7 cellular contexts compared by ENCODE assay signal in genomic region chr18:55328301-55328700, GRCh38.
DNase-seq lines count a peak whose midpoint lies in the region; ATAC-seq and TF ChIP-seq lines count a peak whose summit lies in the region.

No MANE protein-coding gene starts in this region.

- H3K27ac ChIP-seq in GM23248 (peak overlapping the region; percentile 38), adrenal gland (peak overlapping the region in 3 of 5 donors; percentile 6 to 50 (median 44)), right cardiac atrium (ENCODE audit: low read length) (no peak overlapping the region), thyroid gland (peak overlapping the region; percentile 3 to 64 (median 59))

- H3K27ac Mint-ChIP-seq in activated T-helper 2 cell treated with anti-CD3 and anti-CD28 coated beads, Interferon-gamma antibody, Interleukin-2, Interleukin-4, amounts not matched to agents 10 μg/mL and 5 μg/mL and 100 μg/mL, durations not matched to agents 14 hours and 24 hours and 36 hours: no peak overlapping the region

- H3K4me3 ChIP-seq in GM23248 (no peak overlapping the region), adrenal gland (no peak overlapping the region), right cardiac atrium (ENCODE audit: low read length) (no peak overlapping the region), thyroid gland (replicated peaks in 1 of 3) (no peak overlapping the region)

- intact Hi-C loops in adrenal gland (cut with DNase I) (loop anchor here in 1 of 2 donors (10.0 kb wide), 1 partner anchor 94 kb away; no protein-coding TSS in a partner anchor), right cardiac atrium (cut with DNase I) (loop anchor here in 2 of 4 donors (10.0 kb wide), 2 partner anchors 76 to 94 kb away; no protein-coding TSS in a partner anchor), thyroid gland (cut with DNase I) (no loop called here)
- intact Hi-C loops in activated T-helper 2 cell treated with anti-CD3 and anti-CD28 coated beads, Interferon-gamma antibody, Interleukin-2, Interleukin-4, amounts not matched to agents 10 μg/mL and 5 μg/mL and 100 μg/mL, durations not matched to agents 14 hours and 24 hours and 36 hours (cut with micrococcal nuclease): no loop called here

- H2AFZ ChIP-seq in GM23248: peak overlapping the region; percentile 6; the same call in 1 of the 2 replicates

- no peaks in the 10 kb centered on the region for H3K9me2 ChIP-seq in GM23248 (ENCODE audit: insufficient read depth)

- H3K27me3 ChIP-seq in GM23248 (replicated peaks; ENCODE audit: insufficient read depth) (no peaks in the 10 kb centered on the region), adrenal gland (no peaks in the 10 kb centered on the region), right cardiac atrium (ENCODE audit: control insufficient read depth, insufficient read depth) (no peaks in the 10 kb centered on the region), thyroid gland (no peaks in the 10 kb centered on the region)

- peaks cover 30% of the 10 kb centered on the region for H3F3A ChIP-seq in GM23248 (ENCODE audit: insufficient read depth)

- DNase-seq in GM23248 (peak; percentile 56), adrenal gland (no peak), right cardiac atrium (no peak), thyroid gland (no peak), UCSD-AML1 (lab: John Stamatoyannopoulos, UW; ENCODE audit: unreplicated experiment) (no peak)
- DNase-seq in activated T-helper 2 cell treated with anti-CD3 and anti-CD28 coated beads, Interferon-gamma antibody, Interleukin-2, Interleukin-4, amounts not matched to agents 10 μg/mL and 5 μg/mL and 100 μg/mL, durations not matched to agents 14 hours and 24 hours and 36 hours (ENCODE audit: low spot score): no peak

- H3K9me3 Mint-ChIP-seq in activated T-helper 2 cell treated with anti-CD3 and anti-CD28 coated beads, Interferon-gamma antibody, Interleukin-2, Interleukin-4, amounts not matched to agents 10 μg/mL and 5 μg/mL and 100 μg/mL, durations not matched to agents 14 hours and 24 hours and 36 hours: no peaks in the 10 kb centered on the region

- H3K4me2 ChIP-seq in GM23248 (ENCODE audit: unreplicated experiment): peak overlapping the region; percentile 9

- H3K4me1 ChIP-seq in GM23248 (ENCODE audit: insufficient read depth) (peaks cover 15% of the 10 kb centered on the region), adrenal gland (replicated peaks in 1 of 2) (peaks cover 11 to 32% of the 10 kb centered on the region in 2 donors), right cardiac atrium (ENCODE audit: control insufficient read depth, insufficient read depth, low read length) (no peaks in the 10 kb centered on the region), thyroid gland (peaks cover 0 to 4% of the 10 kb centered on the region in 2 donors)

- no peaks in the 10 kb centered on the region for H4K20me1 ChIP-seq in GM23248 (ENCODE audit: insufficient read depth)

- H3K4me3 Mint-ChIP-seq in activated T-helper 2 cell treated with anti-CD3 and anti-CD28 coated beads, Interferon-gamma antibody, Interleukin-2, Interleukin-4, amounts not matched to agents 10 μg/mL and 5 μg/mL and 100 μg/mL, durations not matched to agents 14 hours and 24 hours and 36 hours (ENCODE audit: low read depth): no peak overlapping the region

- H3K36me3 ChIP-seq in GM23248 (ENCODE audit: low read depth): no peaks in the 10 kb centered on the region
- no peaks in the 10 kb centered on the region for H3K36me3 ChIP-seq in adrenal gland (replicated peaks in 1 of 2)
- H3K36me3 ChIP-seq in thyroid gland: no peaks in the 10 kb centered on the region

- no peak overlapping the region for H3K9ac ChIP-seq in GM23248

- WGBS in GM23248 (ENCODE audit: low coverage in 1 of 2, low lambda C conversion rate in 2 of 2, missing lambda C conversion rate in 2 of 2), 2 experiments: 43 to 53% methylated on average over 4 of the region's 4 CpGs
- WGBS in adrenal gland, 4 donors: 44 to 60% (median 54%) methylated on average over 4 of the region's 4 CpGs
- 29% methylated on average over 4 of the region's 4 CpGs for WGBS in right cardiac atrium
- 61 to 70% methylated on average over 4 of the region's 4 CpGs for WGBS in thyroid gland, 2 donors

- TF ChIP-seq CTCF in adrenal gland (IDR thresholded peaks at IDR 0.05): no peak
- TF ChIP-seq CTCF in thyroid gland (IDR thresholded peaks at IDR 0.05): no peak

- peaks cover 29% of the 10 kb centered on the region for H3K27me3 Mint-ChIP-seq in activated T-helper 2 cell treated with anti-CD3 and anti-CD28 coated beads, Interferon-gamma antibody, Interleukin-2, Interleukin-4, amounts not matched to agents 10 μg/mL and 5 μg/mL and 100 μg/mL, durations not matched to agents 14 hours and 24 hours and 36 hours (ENCODE audit: low read depth)

- peak; percentile 93 to 98 for ATAC-seq in right cardiac atrium
- ATAC-seq in HG02885 (IDR thresholded peaks at IDR 0.05; ENCODE audit: poor library complexity, unreplicated experiment): no peak

- H3K9me3 ChIP-seq in GM23248 (ENCODE audit: low read depth) (no peaks in the 10 kb centered on the region), adrenal gland (replicated peaks in 1 of 3) (no peaks in the 10 kb centered on the region), right cardiac atrium (ENCODE audit: control insufficient read depth, low read length) (no peaks in the 10 kb centered on the region), thyroid gland (no peaks in the 10 kb centered on the region)

- peaks cover 73% of the 10 kb centered on the region for H3K79me2 ChIP-seq in GM23248 (ENCODE audit: insufficient read depth)

- no peaks in the 10 kb centered on the region for H3K36me3 Mint-ChIP-seq in activated T-helper 2 cell treated with anti-CD3 and anti-CD28 coated beads, Interferon-gamma antibody, Interleukin-2, Interleukin-4, amounts not matched to agents 10 μg/mL and 5 μg/mL and 100 μg/mL, durations not matched to agents 14 hours and 24 hours and 36 hours (ENCODE audit: low read depth)

- in situ Hi-C loops in GM23248 (cut with MboI): no loop called here

- TF ChIP-seq POLR2A in adrenal gland (IDR thresholded peaks at IDR 0.05) (no peak), thyroid gland (IDR thresholded peaks at IDR 0.05) (no peak)

- peaks cover 3% of the 10 kb centered on the region for H3K4me1 Mint-ChIP-seq in activated T-helper 2 cell treated with anti-CD3 and anti-CD28 coated beads, Interferon-gamma antibody, Interleukin-2, Interleukin-4, amounts not matched to agents 10 μg/mL and 5 μg/mL and 100 μg/mL, durations not matched to agents 14 hours and 24 hours and 36 hours (ENCODE audit: low read depth)
